In the genomic region with DNA sequence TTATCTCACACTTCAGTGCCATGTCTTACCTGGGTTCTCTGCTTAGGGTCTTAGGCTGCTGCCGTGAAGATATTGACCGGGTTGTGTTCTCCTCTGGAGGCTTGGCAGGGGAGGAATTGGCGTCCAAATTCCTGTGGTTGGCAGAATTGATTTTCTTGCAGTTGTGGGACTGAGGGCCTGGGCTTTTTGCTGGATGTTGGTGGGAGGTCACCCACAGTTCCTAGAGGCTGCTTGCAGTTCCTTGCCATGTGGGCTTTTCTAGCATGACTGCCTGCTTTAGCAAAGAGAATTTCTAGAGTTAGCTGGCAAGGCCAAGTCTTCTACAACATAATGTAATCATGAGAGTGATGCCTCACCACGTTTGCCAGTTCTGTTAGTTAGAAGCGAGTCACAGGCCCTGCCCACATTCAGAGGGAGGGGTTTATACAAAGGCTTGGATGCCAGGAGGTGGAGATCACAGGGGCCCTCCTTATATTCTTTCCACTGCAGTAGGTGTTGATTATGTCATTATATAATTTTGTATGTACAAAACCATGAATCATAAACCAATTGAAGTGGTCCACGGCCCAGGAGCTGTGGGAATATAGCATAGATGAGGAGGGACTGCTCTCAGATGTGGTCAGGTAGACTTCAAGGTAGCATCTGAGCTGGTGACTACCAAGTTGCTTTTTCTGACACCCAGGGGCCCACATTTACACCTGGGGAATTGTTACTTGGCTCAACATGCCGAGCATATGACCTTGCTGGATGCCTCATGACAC, we compare ENCODE assay signal across 17 cellular contexts. TPM values are rescaled to one million over a fixed set of nuclear protein-coding genes. Genes with fewer than 3 reads are reported as not detected.
A peak's percentile ranks its signal among the peaks of the same experiment; 100 is the strongest.
DNase-seq lines count a peak whose midpoint lies in the region; ATAC-seq and TF ChIP-seq lines count a peak whose summit lies in the region.
"Had no signal": no experiment of that assay in that cellular context is flagged by ENCODE, and none has a peak within 500 bp of the region (broad histone marks: within the 10 kb centered on the region; RNA-seq: fewer than 3 reads in every experiment).

No MANE protein-coding gene starts in this region.

- H3K27ac Mint-ChIP-seq in activated naive CD4-positive, alpha-beta T cell treated with anti-CD3 and anti-CD28 coated beads for 36 hours, result no peak overlapping the region
- no peak overlapping the region for H3K27ac Mint-ChIP-seq in naive thymus-derived CD4-positive, alpha-beta T cell
- H3K27ac Mint-ChIP-seq: activated CD4-positive, alpha-beta T cell treated with anti-CD3 and anti-CD28 coated beads, Interleukin-2, amount 10 ng/mL, durations not matched to agents 24 days and 14 days had no signal

- H3K27ac ChIP-seq in naive thymus-derived CD4-positive, alpha-beta T cell (ENCODE audit: low read depth, low read length), result no peak overlapping the region
- H3K27ac ChIP-seq: adrenal gland; BLaER1 treated with 17β-estradiol and CSF1 and Interleukin-3, amounts not matched to agents 10 nM and 100 nM; KMS-11; pancreas had no signal

- DNase-seq in activated naive CD4-positive, alpha-beta T cell treated with anti-CD3 and anti-CD28 coated beads for 36 hours, result peak; percentile 50
- no peak for DNase-seq in activated naive CD4-positive, alpha-beta T cell (lab: John Stamatoyannopoulos, UW)
- DNase-seq in NCI-H2227 (lab: John Stamatoyannopoulos, UW; ENCODE audit: unreplicated experiment), result peak; percentile 14
- DNase-seq in epithelial cell of esophagus (ENCODE audit: low read depth), result peak; percentile 59
- DNase-seq in stimulated activated CD8-positive, alpha-beta memory T cell treated with anti-CD3 and anti-CD28 coated beads, Interleukin-7, amount 100 ng/mL, for 24 hours (ENCODE audit: low read depth), result peak; percentile 5
- no peak for DNase-seq in NCI-H128 (lab: John Stamatoyannopoulos, UW; ENCODE audit: unreplicated experiment)
- no peak for DNase-seq in naive thymus-derived CD4-positive, alpha-beta T cell
- DNase-seq: activated CD4-positive, alpha-beta T cell treated with anti-CD3 and anti-CD28 coated beads, Interleukin-2, amount 10 ng/mL, durations not matched to agents 24 days and 14 days; adrenal gland; dermis blood vessel endothelial cell; NCI-H187 treated with DMSO at 0.1 percent for 48 hours; pancreas; substantia nigra had no signal

- intact Hi-C loops in activated naive CD4-positive, alpha-beta T cell treated with anti-CD3 and anti-CD28 coated beads for 36 hours (cut with micrococcal nuclease), result no loop called here
- intact Hi-C loops in naive thymus-derived CD4-positive, alpha-beta T cell (cut with micrococcal nuclease), result no loop called here

- no peak for TF ChIP-seq CTCF in epithelial cell of esophagus (IDR thresholded peaks at IDR 0.05; ENCODE audit: insufficient read depth, low read depth, low read length, missing control alignments)

- no peaks in the 10 kb centered on the region for H3K9me3 ChIP-seq in naive thymus-derived CD4-positive, alpha-beta T cell (ENCODE audit: control insufficient read depth in 2 of 3, low read length in 3 of 3)
- H3K9me3 ChIP-seq: adrenal gland, pancreas had no signal

- H3K4me3 Mint-ChIP-seq in activated naive CD4-positive, alpha-beta T cell treated with anti-CD3 and anti-CD28 coated beads for 36 hours, result no peak overlapping the region
- no peak overlapping the region for H3K4me3 Mint-ChIP-seq in naive thymus-derived CD4-positive, alpha-beta T cell
- H3K4me3 Mint-ChIP-seq: activated CD4-positive, alpha-beta T cell treated with anti-CD3 and anti-CD28 coated beads, Interleukin-2, amount 10 ng/mL, durations not matched to agents 24 days and 14 days had no signal

- H3K9me3 Mint-ChIP-seq in activated naive CD4-positive, alpha-beta T cell treated with anti-CD3 and anti-CD28 coated beads for 36 hours, result peaks cover 5% of the 10 kb centered on the region
- H3K9me3 Mint-ChIP-seq in naive thymus-derived CD4-positive, alpha-beta T cell, result peaks cover 0 to 8% (median 5%) of the 10 kb centered on the region in 11 donors

- no peaks in the 10 kb centered on the region for H3K27me3 ChIP-seq in naive thymus-derived CD4-positive, alpha-beta T cell (ENCODE audit: control insufficient read depth in 2 of 2, insufficient read depth in 2 of 2, low read length in 2 of 2)
- H3K27me3 ChIP-seq: adrenal gland; BLaER1 treated with 17β-estradiol and CSF1 and Interleukin-3, amounts not matched to agents 10 nM and 100 nM; pancreas had no signal

- CTCF ChIA-PET in activated naive CD4-positive, alpha-beta T cell treated with anti-CD3 and anti-CD28 coated beads for 36 hours (lab: Charles Lee), result interaction anchor here (0.6 to 3.0 kb wide), 3 partner anchors 14 to 59 kb away, joined by 5 to 12 read pairs (median 11); no protein-coding TSS in a partner anchor
- CTCF ChIA-PET in naive thymus-derived CD4-positive, alpha-beta T cell (lab: Charles Lee), result no interaction called here

- no peaks in the 10 kb centered on the region for H3K4me1 ChIP-seq in naive thymus-derived CD4-positive, alpha-beta T cell (ENCODE audit: control insufficient read depth in 2 of 2, insufficient read depth in 2 of 2, low read length in 2 of 2)
- H3K4me1 ChIP-seq: adrenal gland, pancreas had no signal

- H3K4me1 Mint-ChIP-seq in activated naive CD4-positive, alpha-beta T cell treated with anti-CD3 and anti-CD28 coated beads for 36 hours (ENCODE audit: low read depth), result peaks cover 4% of the 10 kb centered on the region
- peaks cover 0 to 5% (median 0%) of the 10 kb centered on the region in 7 donors for H3K4me1 Mint-ChIP-seq in naive thymus-derived CD4-positive, alpha-beta T cell

- peaks cover 17% of the 10 kb centered on the region for H3K27me3 Mint-ChIP-seq in activated naive CD4-positive, alpha-beta T cell treated with anti-CD3 and anti-CD28 coated beads for 36 hours (ENCODE audit: low read depth)
- peaks cover 12 to 22% (median 19%) of the 10 kb centered on the region in 5 donors for H3K27me3 Mint-ChIP-seq in naive thymus-derived CD4-positive, alpha-beta T cell

- peaks cover 3% of the 10 kb centered on the region for H3K36me3 Mint-ChIP-seq in activated naive CD4-positive, alpha-beta T cell treated with anti-CD3 and anti-CD28 coated beads for 36 hours (ENCODE audit: low read depth)
- peaks cover 0 to 4% (median 0%) of the 10 kb centered on the region in 5 donors for H3K36me3 Mint-ChIP-seq in naive thymus-derived CD4-positive, alpha-beta T cell

- no peaks in the 10 kb centered on the region for H3K36me3 ChIP-seq in naive thymus-derived CD4-positive, alpha-beta T cell (ENCODE audit: control insufficient read depth in 2 of 3, insufficient read depth in 3 of 3, low read length in 3 of 3)
- H3K36me3 ChIP-seq: adrenal gland; BLaER1 treated with 17β-estradiol and CSF1 and Interleukin-3, amounts not matched to agents 10 nM and 100 nM; pancreas had no signal

- ATAC-seq in HG03442 (IDR thresholded peaks at IDR 0.05; ENCODE audit: unreplicated experiment), result no peak
- ATAC-seq in naive thymus-derived CD4-positive, alpha-beta T cell, result no peak

- POLR2A ChIA-PET in naive thymus-derived CD4-positive, alpha-beta T cell (lab: Charles Lee), result no interaction called here

- H3K4me3 ChIP-seq in epithelial cell of esophagus (ENCODE audit: low read length), result no peak overlapping the region
- no peak overlapping the region for H3K4me3 ChIP-seq in naive thymus-derived CD4-positive, alpha-beta T cell (ENCODE audit: low read length)
- H3K4me3 ChIP-seq: adrenal gland; BLaER1 treated with 17β-estradiol and CSF1 and Interleukin-3, amounts not matched to agents 10 nM and 100 nM; pancreas had no signal

RNA-seq across cellular contexts. Expression of a gene that starts 6.6 kb away (rescaled TPM):
- not detected for total RNA-seq in activated naive CD4-positive, alpha-beta T cell treated with anti-CD3 and anti-CD28 coated beads for 36 hours
- total RNA-seq in naive thymus-derived CD4-positive, alpha-beta T cell, result not detected
- polyA plus RNA-seq in naive thymus-derived CD4-positive, alpha-beta T cell, result not detected
- total RNA-seq: activated CD4-positive, alpha-beta T cell treated with anti-CD3 and anti-CD28 coated beads, Interleukin-2, amount 10 ng/mL, durations not matched to agents 24 days and 14 days; dermis blood vessel endothelial cell; fibroblast of villous mesenchyme; pancreas had no signal
- polyA plus RNA-seq: pancreas had no signal

RNA-seq across cellular contexts. Expression of a gene that starts 31.5 kb away (rescaled TPM):
- total RNA-seq in activated naive CD4-positive, alpha-beta T cell treated with anti-CD3 and anti-CD28 coated beads for 36 hours, result under 1 TPM in 1 of 2 experiments, not detected in 1; 0.12 TPM
- not detected for total RNA-seq in naive thymus-derived CD4-positive, alpha-beta T cell
- polyA plus RNA-seq in naive thymus-derived CD4-positive, alpha-beta T cell, result not detected

RNA-seq across cellular contexts. Expression of a gene that starts 48.3 kb away (rescaled TPM):
- total RNA-seq in activated naive CD4-positive, alpha-beta T cell treated with anti-CD3 and anti-CD28 coated beads for 36 hours, result not detected
- not detected for total RNA-seq in naive thymus-derived CD4-positive, alpha-beta T cell
- not detected for polyA plus RNA-seq in naive thymus-derived CD4-positive, alpha-beta T cell
- total RNA-seq: activated CD4-positive, alpha-beta T cell treated with anti-CD3 and anti-CD28 coated beads, Interleukin-2, amount 10 ng/mL, durations not matched to agents 24 days and 14 days; adrenal gland; dermis blood vessel endothelial cell; fibroblast of villous mesenchyme; pancreas had no signal

Comparison
In these comparisons a context has a peak if more than half of its experiments do, and no peak if none do; other contexts are left out.
1. DNase-seq: peak in activated naive CD4-positive, alpha-beta T cell treated with anti-CD3 and anti-CD28 coated beads for 36 hours (single experiment), NCI-H2227 (single experiment), epithelial cell of esophagus (single experiment) and stimulated activated CD8-positive, alpha-beta memory T cell treated with anti-CD3 and anti-CD28 coated beads, Interleukin-7, amount 100 ng/mL, for 24 hours (single experiment); none in activated naive CD4-positive, alpha-beta T cell (0 of 4), NCI-H128 (single experiment) and naive thymus-derived CD4-positive, alpha-beta T cell (0 of 9).